ENCODE assay signal across 1 cellular context in genomic region chr11:62654297-62654696, GRCh38.
TF ChIP-seq lines count a peak whose summit lies in the region.

No MANE protein-coding gene starts in this region.

TF ChIP-seq in H1, 55 proteins besides CTCF, POLR2A, EP300 and RAD21:
- TF ChIP-seq USF2 (IDR thresholded peaks at IDR 0.05; ENCODE audit: low read length): no peak
TF ChIP-seq in H1: peak in this region for 0.
